Comparison of ENCODE assay signal across 10 cellular contexts in the genomic region with DNA sequence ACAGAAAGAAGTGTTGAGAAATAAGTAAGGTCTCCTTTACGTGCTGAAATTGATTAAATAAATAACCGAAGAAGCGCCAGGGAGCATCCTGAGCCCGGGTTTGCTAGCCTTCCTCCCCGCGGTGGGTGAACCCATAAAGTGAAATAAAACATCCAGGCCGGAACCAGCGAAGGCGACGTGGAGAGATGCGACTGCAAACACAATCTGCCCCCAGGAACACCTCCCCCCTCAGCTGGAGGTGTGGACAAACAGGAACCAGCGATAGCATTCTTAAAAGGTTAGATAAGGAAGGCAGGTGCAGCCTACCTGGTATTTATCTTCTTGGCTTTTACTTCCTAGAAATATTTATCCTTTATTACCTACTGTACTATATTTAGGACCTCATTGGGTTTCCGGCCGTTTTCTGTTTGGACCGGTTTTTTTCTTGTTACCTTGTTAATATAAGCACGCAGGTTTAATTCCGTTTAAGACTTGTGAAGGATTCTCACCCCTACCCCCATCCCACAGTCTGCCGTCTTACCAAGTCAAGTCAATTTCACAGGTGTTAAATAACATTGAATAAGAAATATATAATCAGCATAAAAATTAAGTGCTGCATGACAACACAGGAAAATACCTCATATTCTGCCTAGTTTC.
A peak's percentile ranks its signal among the peaks of the same experiment; 100 is the strongest.
DNase-seq lines count a peak whose midpoint lies in the region; ATAC-seq and TF ChIP-seq lines count a peak whose summit lies in the region.
"Had no signal": no experiment of that assay in that cellular context is flagged by ENCODE, and none has a peak within 500 bp of the region (broad histone marks: within the 10 kb centered on the region; RNA-seq: fewer than 3 reads in every experiment).

No MANE protein-coding gene starts in this region.

- no peak for TF ChIP-seq POLR2A in sigmoid colon (IDR thresholded peaks at IDR 0.05)

- no peak for ATAC-seq in GM19351 (IDR thresholded peaks at IDR 0.05; ENCODE audit: unreplicated experiment)

- H3K27ac ChIP-seq in colonic mucosa: peak overlapping the region; percentile 78
- no peak overlapping the region for H3K27ac ChIP-seq in sigmoid colon
- no peak overlapping the region for H3K27ac ChIP-seq in GM23248

- H3K27me3 ChIP-seq in colonic mucosa: no peaks in the 10 kb centered on the region
- peaks cover 3 to 27% (median 11%) of the 10 kb centered on the region in 3 donors for H3K27me3 ChIP-seq in sigmoid colon
- no peaks in the 10 kb centered on the region for H3K27me3 ChIP-seq in GM23248 (replicated peaks; ENCODE audit: insufficient read depth)

- peak overlapping the region; percentile 19 to 60 for H3K9ac ChIP-seq in colonic mucosa (ENCODE audit: low read depth in 2 of 2, low read length in 2 of 2)
- no peak overlapping the region for H3K9ac ChIP-seq in GM23248

- H3K36me3 ChIP-seq in colonic mucosa (no peaks in the 10 kb centered on the region), sigmoid colon (no peaks in the 10 kb centered on the region), GM23248 (ENCODE audit: low read depth) (no peaks in the 10 kb centered on the region)

- H3K4me2 ChIP-seq in GM23248 (ENCODE audit: unreplicated experiment): no peak overlapping the region

- DNase-seq in NCI-H1436 (lab: John Stamatoyannopoulos, UW) (peak; percentile 23), NCI-H1436 treated with DMSO at 0.1 percent for 48 hours (lab: John Stamatoyannopoulos, UW) (no peak), NCI-H510A (lab: John Stamatoyannopoulos, UW) (peak; percentile 52), colonic mucosa (peak; percentile 89), sigmoid colon (peak; percentile 55), GM23248 (no peak), T1000 (lab: John Stamatoyannopoulos, UW) (no peak)
- DNase-seq: 8988T, H9 had no signal

- no peak for TF ChIP-seq CTCF in colonic mucosa (IDR thresholded peaks at IDR 0.05)
- no peak for TF ChIP-seq CTCF in sigmoid colon (IDR thresholded peaks at IDR 0.05)

- 5 to 27% methylated on average over 18 of the region's 18 CpGs for WGBS in sigmoid colon, 2 donors
- WGBS in GM23248 (ENCODE audit: low coverage in 1 of 2, low lambda C conversion rate in 2 of 2, missing lambda C conversion rate in 2 of 2), 2 experiments: 92% methylated on average over 18 of the region's 18 CpGs

- H3K9me2 ChIP-seq in GM23248 (ENCODE audit: insufficient read depth): no peaks in the 10 kb centered on the region

- H4K20me1 ChIP-seq in GM23248 (ENCODE audit: insufficient read depth): no peaks in the 10 kb centered on the region

- H3K4me1 ChIP-seq in colonic mucosa (peaks cover 5% of the 10 kb centered on the region), sigmoid colon (peaks cover 0 to 8% (median 3%) of the 10 kb centered on the region in 4 donors), GM23248 (ENCODE audit: insufficient read depth) (0 out of 2 replicates have a peak, but pooled peaks cover 8% of the 10 kb centered on the region)

- H3K4me3 ChIP-seq in colonic mucosa: peak overlapping the region; percentile 18
- H3K4me3 ChIP-seq in sigmoid colon: no peak overlapping the region
- no peak overlapping the region for H3K4me3 ChIP-seq in GM23248

- H3K9me3 ChIP-seq in colonic mucosa (no peaks in the 10 kb centered on the region), sigmoid colon (no peaks in the 10 kb centered on the region), GM23248 (ENCODE audit: low read depth) (no peaks in the 10 kb centered on the region)

- H3F3A ChIP-seq in GM23248 (ENCODE audit: insufficient read depth): no peaks in the 10 kb centered on the region

- intact Hi-C loops in colonic mucosa (cut with DNase I): loop anchor here (10.0 kb wide), 1 partner anchor 227 kb away; the partner anchor contains the start of gene ID2
- intact Hi-C loops in sigmoid colon (cut with DNase I): no loop called here

- no peak overlapping the region for H2AFZ ChIP-seq in GM23248

- TF ChIP-seq EP300 in sigmoid colon (IDR thresholded peaks at IDR 0.05): no peak

- H3K79me2 ChIP-seq in GM23248 (ENCODE audit: insufficient read depth): no peaks in the 10 kb centered on the region

- in situ Hi-C loops in GM23248 (cut with MboI): no loop called here

Comparison
In these comparisons a context has a peak if more than half of its experiments do, and no peak if none do; other contexts are left out.
1. DNase-seq: peak in NCI-H1436 (single experiment), NCI-H510A (single experiment), colonic mucosa (single experiment) and sigmoid colon (single experiment); none in NCI-H1436 treated with DMSO at 0.1 percent for 48 hours (single experiment), GM23248 (single experiment) and T1000 (single experiment).